29 cellular contexts compared by ENCODE assay signal in genomic region chr3:153840487-153840886, GRCh38.
"Had no signal": no experiment of that assay in that cellular context is flagged by ENCODE, and none has a peak within 500 bp of the region (broad histone marks: within the 10 kb centered on the region; RNA-seq: fewer than 3 reads in every experiment).

No MANE protein-coding gene starts in this region.

- H3K27me3 ChIP-seq: neural progenitor cell, ovary, right lobe of liver, sigmoid colon, suprapubic skin, testis, tibial artery, transverse colon, upper lobe of right lung, uterus had no signal

- H3K4me3 ChIP-seq: neural progenitor cell, ovary, psoas muscle, right lobe of liver, sigmoid colon, suprapubic skin, testis, tibial artery, transverse colon, upper lobe of right lung, uterus had no signal

- H3K4me2 ChIP-seq: neural progenitor cell had no signal

- ATAC-seq: natural killer cell; psoas muscle; right cardiac atrium; right lobe of liver; stimulated activated effector memory CD8-positive, alpha-beta T cell treated with anti-CD3 and anti-CD28 coated beads, Interleukin-12 subunit alpha, Interleukin-12 subunit beta, amount 100 ng/mL, for 72 hours; stimulated activated naive CD8-positive, alpha-beta T cell treated with anti-CD3 and anti-CD28 coated beads, Interleukin-15, amount 100 ng/mL, for 72 hours; stimulated activated naive CD8-positive, alpha-beta T cell treated with anti-CD3 and anti-CD28 coated beads, Interleukin-15, Interleukin-2, amounts not matched to agents 100 U/mL and 50 U/mL, for 24 hours; upper lobe of right lung had no signal

- H3K4me3 Mint-ChIP-seq: natural killer cell; nephron; neural progenitor cell; stimulated activated effector memory CD8-positive, alpha-beta T cell treated with anti-CD3 and anti-CD28 coated beads, Interleukin-12 subunit alpha, Interleukin-12 subunit beta, amount 100 ng/mL, for 72 hours; stimulated activated naive CD8-positive, alpha-beta T cell treated with anti-CD3 and anti-CD28 coated beads, Interleukin-15, amount 100 ng/mL, for 72 hours; type B pancreatic cell had no signal

- H3K36me3 Mint-ChIP-seq: natural killer cell; neural progenitor cell; stimulated activated effector memory CD8-positive, alpha-beta T cell treated with anti-CD3 and anti-CD28 coated beads, Interleukin-12 subunit alpha, Interleukin-12 subunit beta, amount 100 ng/mL, for 72 hours; type B pancreatic cell had no signal

- H3K9me3 Mint-ChIP-seq: nephron, type B pancreatic cell had no signal

- H3K36me3 ChIP-seq: neural progenitor cell, ovary, right lobe of liver, sigmoid colon, suprapubic skin, tibial artery, transverse colon, upper lobe of right lung, uterus had no signal

- H3K4me1 Mint-ChIP-seq: natural killer cell; nephron; neural progenitor cell; stimulated activated effector memory CD8-positive, alpha-beta T cell treated with anti-CD3 and anti-CD28 coated beads, Interleukin-12 subunit alpha, Interleukin-12 subunit beta, amount 100 ng/mL, for 72 hours; stimulated activated naive CD8-positive, alpha-beta T cell treated with anti-CD3 and anti-CD28 coated beads, Interleukin-15, amount 100 ng/mL, for 72 hours had no signal

- H3K27ac ChIP-seq: neural progenitor cell, ovary, parathyroid adenoma, psoas muscle, right lobe of liver, sigmoid colon, suprapubic skin, testis, tibial artery, transverse colon, upper lobe of right lung, uterus had no signal

- H3K9me3 ChIP-seq: ovary, psoas muscle, right lobe of liver, sigmoid colon, suprapubic skin, testis, tibial artery, transverse colon, upper lobe of right lung, uterus had no signal

- H3K79me2 ChIP-seq: parathyroid adenoma had no signal

- H3K9ac ChIP-seq: neural progenitor cell, parathyroid adenoma had no signal

- H2AFZ ChIP-seq: neural progenitor cell, parathyroid adenoma had no signal

- H3K4me1 ChIP-seq: neural progenitor cell, parathyroid adenoma, psoas muscle, sigmoid colon, suprapubic skin, testis, tibial artery, transverse colon, upper lobe of right lung, uterus had no signal

- H3K27ac Mint-ChIP-seq: natural killer cell; nephron; neural progenitor cell; progenitor cell of endocrine pancreas; stimulated activated effector memory CD8-positive, alpha-beta T cell treated with anti-CD3 and anti-CD28 coated beads, Interleukin-12 subunit alpha, Interleukin-12 subunit beta, amount 100 ng/mL, for 72 hours; stimulated activated naive CD8-positive, alpha-beta T cell treated with anti-CD3 and anti-CD28 coated beads, Interleukin-15, amount 100 ng/mL, for 72 hours; type B pancreatic cell had no signal

- H3K27me3 Mint-ChIP-seq: type B pancreatic cell had no signal

- DNase-seq: natural killer cell; occipital lobe; ovary; posterior cingulate gyrus; psoas muscle; right cardiac atrium; right lobe of liver; sigmoid colon; small intestine; stimulated activated CD4-positive, alpha-beta T cell treated with anti-CD3 and anti-CD28 coated beads, Interleukin-15, amount 100 ng/mL, for 24 hours; stimulated activated CD4-positive, alpha-beta T cell treated with anti-CD3 and anti-CD28 coated beads, Interleukin-2, amount 100 ng/mL, for 24 hours; stimulated activated CD4-positive, alpha-beta T cell treated with anti-CD3 and anti-CD28 coated beads, Interleukin-2, amount 100 ng/mL, for 48 hours; stimulated activated CD4-positive, alpha-beta T cell treated with anti-CD3 and anti-CD28 coated beads, Interleukin-4, amount 100 ng/mL, for 24 hours; stimulated activated naive CD4-positive, alpha-beta T cell; stimulated activated naive CD8-positive, alpha-beta T cell treated with anti-CD3 and anti-CD28 coated beads, Interleukin-15, amount 100 ng/mL, for 72 hours; stimulated activated naive CD8-positive, alpha-beta T cell treated with anti-CD3 and anti-CD28 coated beads, Interleukin-15, Interleukin-2, amounts not matched to agents 100 U/mL and 50 U/mL, for 24 hours; substantia nigra; testis; tibial artery; transverse colon; upper lobe of right lung; uterus had no signal
